1 cellular context compared by ENCODE assay signal in genomic region chr20:10674684-10675455, GRCh38.
TF ChIP-seq lines count a peak whose summit lies in the region.

No MANE protein-coding gene starts in this region.

TF ChIP-seq in HCT116, 20 proteins besides CTCF, POLR2A, EP300 and RAD21 (continued from another document):
- TF ChIP-seq ATF3 (IDR thresholded peaks at IDR 0.05) (no peak), SP1 (IDR thresholded peaks at IDR 0.05; ENCODE audit: low read depth) (no peak), ZFX (IDR thresholded peaks at IDR 0.05) (peak; percentile 60), ZNF274 (IDR thresholded peaks at IDR 0.05; ENCODE audit: low read depth, low read length) (no peak)
